Comparison of ENCODE assay signal across 21 cellular contexts in genomic region chr13:51326782-51327181, GRCh38. TPM values are rescaled to one million over a fixed set of nuclear protein-coding genes. Genes with fewer than 3 reads are reported as not detected.
DNase-seq lines count a peak whose midpoint lies in the region; ATAC-seq and TF ChIP-seq lines count a peak whose summit lies in the region.
"Had no signal": no experiment of that assay in that cellular context is flagged by ENCODE, and none has a peak within 500 bp of the region (broad histone marks: within the 10 kb centered on the region; RNA-seq: fewer than 3 reads in every experiment).

No MANE protein-coding gene starts in this region.

- H3K4me3 ChIP-seq in HEK293 (ENCODE audit: low read depth, low read length) = no peak overlapping the region
- H3K4me3 ChIP-seq: GM12878, GM23338 had no signal

- H3K4me3 Mint-ChIP-seq in progenitor cell of endocrine pancreas (ENCODE audit: low read depth) = no peak overlapping the region
- H3K4me3 Mint-ChIP-seq in activated T-helper 1 cell treated with anti-CD3 and anti-CD28 coated beads, Interleukin-12 subunit alpha, Interleukin-12 subunit beta, Interleukin-2, Interleukin-4 antibody, amounts not matched to agents 30 ng/mL and 10 ng/mL and 1 ng/mL, durations not matched to agents 14 hours and 24 hours and 36 hours = no peak overlapping the region
- H3K4me3 Mint-ChIP-seq in stimulated activated naive B cell treated with anti-CD40 and anti-IgM and Interleukin-4, amounts not matched to agents 10 μg/mL and 1 μg/mL and 100 μg/mL, for 72 hours = no peak overlapping the region
- H3K4me3 Mint-ChIP-seq: CD4-positive, CD25-positive, alpha-beta regulatory T cell; CD8-positive, alpha-beta T cell; GM23338; H9; HFFc6 had no signal

- H3K9me3 Mint-ChIP-seq in progenitor cell of endocrine pancreas (ENCODE audit: low read depth) = no peaks in the 10 kb centered on the region
- H3K9me3 Mint-ChIP-seq in activated T-helper 1 cell treated with anti-CD3 and anti-CD28 coated beads, Interleukin-12 subunit alpha, Interleukin-12 subunit beta, Interleukin-2, Interleukin-4 antibody, amounts not matched to agents 30 ng/mL and 10 ng/mL and 1 ng/mL, durations not matched to agents 14 hours and 24 hours and 36 hours = no peaks in the 10 kb centered on the region
- H3K9me3 Mint-ChIP-seq in stimulated activated naive B cell treated with anti-CD40 and anti-IgM and Interleukin-4, amounts not matched to agents 10 μg/mL and 1 μg/mL and 100 μg/mL, for 72 hours = no peaks in the 10 kb centered on the region
- H3K9me3 Mint-ChIP-seq: CD4-positive, CD25-positive, alpha-beta regulatory T cell; CD8-positive, alpha-beta T cell; GM23338; H9; HFFc6 had no signal

- H3K9me3 ChIP-seq in HEK293 (ENCODE audit: control insufficient read depth, insufficient read depth, low read depth, low read length) = no peaks in the 10 kb centered on the region
- H3K9me3 ChIP-seq: Caco-2 had no signal

- no peaks in the 10 kb centered on the region for H3K36me3 ChIP-seq in HEK293 (ENCODE audit: control insufficient read depth in 2 of 2, insufficient read depth in 1 of 2, low read length in 2 of 2)

- CTCF ChIA-PET in HEK293 (lab: Yijun Ruan, JAX) = no interaction called here

- H3K27me3 Mint-ChIP-seq in progenitor cell of endocrine pancreas = peaks cover 4% of the 10 kb centered on the region
- H3K27me3 Mint-ChIP-seq in activated T-helper 1 cell treated with anti-CD3 and anti-CD28 coated beads, Interleukin-12 subunit alpha, Interleukin-12 subunit beta, Interleukin-2, Interleukin-4 antibody, amounts not matched to agents 30 ng/mL and 10 ng/mL and 1 ng/mL, durations not matched to agents 14 hours and 24 hours and 36 hours (ENCODE audit: insufficient read depth) = no peaks in the 10 kb centered on the region
- H3K27me3 Mint-ChIP-seq in stimulated activated naive B cell treated with anti-CD40 and anti-IgM and Interleukin-4, amounts not matched to agents 10 μg/mL and 1 μg/mL and 100 μg/mL, for 72 hours = peaks cover 3 to 6% of the 10 kb centered on the region in 2 donors
- H3K27me3 Mint-ChIP-seq: CD4-positive, CD25-positive, alpha-beta regulatory T cell had no signal

- no peaks in the 10 kb centered on the region for H3K4me1 Mint-ChIP-seq in progenitor cell of endocrine pancreas (ENCODE audit: low read depth)
- peaks cover 14% of the 10 kb centered on the region for H3K4me1 Mint-ChIP-seq in activated T-helper 1 cell treated with anti-CD3 and anti-CD28 coated beads, Interleukin-12 subunit alpha, Interleukin-12 subunit beta, Interleukin-2, Interleukin-4 antibody, amounts not matched to agents 30 ng/mL and 10 ng/mL and 1 ng/mL, durations not matched to agents 14 hours and 24 hours and 36 hours (ENCODE audit: low read depth)
- peaks cover 15 to 21% of the 10 kb centered on the region in 2 donors for H3K4me1 Mint-ChIP-seq in stimulated activated naive B cell treated with anti-CD40 and anti-IgM and Interleukin-4, amounts not matched to agents 10 μg/mL and 1 μg/mL and 100 μg/mL, for 72 hours

- H3K27ac ChIP-seq in HEK293 (ENCODE audit: extremely low read depth, low read depth, low read length) = no peak overlapping the region

- peak; percentile 8 for DNase-seq in RKO (ENCODE audit: low spot score)
- DNase-seq in fibroblast of peridontal ligament (ENCODE audit: extremely low read depth) = peak; percentile 14
- DNase-seq in progenitor cell of endocrine pancreas (ENCODE audit: low spot score, unreplicated experiment) = no peak
- DNase-seq in activated T-helper 1 cell treated with anti-CD3 and anti-CD28 coated beads, Interleukin-12 subunit alpha, Interleukin-12 subunit beta, Interleukin-2, Interleukin-4 antibody, amounts not matched to agents 30 ng/mL and 10 ng/mL and 1 ng/mL, durations not matched to agents 14 hours and 24 hours and 36 hours (ENCODE audit: low spot score) = no peak
- no peak for DNase-seq in stimulated activated naive B cell treated with anti-CD40 and anti-IgM and Interleukin-4, amounts not matched to agents 10 μg/mL and 1 μg/mL and 100 μg/mL, for 72 hours
- DNase-seq: C1 segment of cervical spinal cord; Caco-2; CD4-positive, CD25-positive, alpha-beta regulatory T cell; CD8-positive, alpha-beta T cell; DMS153; EL; GDM1; H9; HFFc6 had no signal

- TF ChIP-seq CTCF in HEK293 (tag by site-specific recombination; IDR thresholded peaks at IDR 0.05) (no peak), progenitor cell of endocrine pancreas (IDR thresholded peaks at IDR 0.05; ENCODE audit: unreplicated experiment) (no peak)

- no peak overlapping the region for H3K27ac Mint-ChIP-seq in progenitor cell of endocrine pancreas
- H3K27ac Mint-ChIP-seq in activated T-helper 1 cell treated with anti-CD3 and anti-CD28 coated beads, Interleukin-12 subunit alpha, Interleukin-12 subunit beta, Interleukin-2, Interleukin-4 antibody, amounts not matched to agents 30 ng/mL and 10 ng/mL and 1 ng/mL, durations not matched to agents 14 hours and 24 hours and 36 hours = no peak overlapping the region
- H3K27ac Mint-ChIP-seq in stimulated activated naive B cell treated with anti-CD40 and anti-IgM and Interleukin-4, amounts not matched to agents 10 μg/mL and 1 μg/mL and 100 μg/mL, for 72 hours = no peak overlapping the region
- H3K27ac Mint-ChIP-seq: CD8-positive, alpha-beta T cell; GM23338; HFFc6 had no signal

- no peak for ATAC-seq in stimulated activated naive B cell treated with anti-CD40 and anti-IgM and Interleukin-4, amounts not matched to agents 10 μg/mL and 1 μg/mL and 100 μg/mL, for 72 hours (replicated peaks)
- ATAC-seq: CD8-positive, alpha-beta T cell; GM12878; GM23338; HCT116 had no signal

- H3K4me1 ChIP-seq in HEK293 (ENCODE audit: control insufficient read depth, insufficient read depth, low read length) = no peaks in the 10 kb centered on the region
- H3K4me1 ChIP-seq: Caco-2 had no signal

- no peaks in the 10 kb centered on the region for H3K36me3 Mint-ChIP-seq in progenitor cell of endocrine pancreas (ENCODE audit: insufficient read depth)
- H3K36me3 Mint-ChIP-seq in activated T-helper 1 cell treated with anti-CD3 and anti-CD28 coated beads, Interleukin-12 subunit alpha, Interleukin-12 subunit beta, Interleukin-2, Interleukin-4 antibody, amounts not matched to agents 30 ng/mL and 10 ng/mL and 1 ng/mL, durations not matched to agents 14 hours and 24 hours and 36 hours (ENCODE audit: low read depth) = no peaks in the 10 kb centered on the region
- peaks cover 0 to 2% of the 10 kb centered on the region in 2 donors for H3K36me3 Mint-ChIP-seq in stimulated activated naive B cell treated with anti-CD40 and anti-IgM and Interleukin-4, amounts not matched to agents 10 μg/mL and 1 μg/mL and 100 μg/mL, for 72 hours
- H3K36me3 Mint-ChIP-seq: CD4-positive, CD25-positive, alpha-beta regulatory T cell; CD8-positive, alpha-beta T cell had no signal

- intact Hi-C loops in activated T-helper 1 cell treated with anti-CD3 and anti-CD28 coated beads, Interleukin-12 subunit alpha, Interleukin-12 subunit beta, Interleukin-2, Interleukin-4 antibody, amounts not matched to agents 30 ng/mL and 10 ng/mL and 1 ng/mL, durations not matched to agents 14 hours and 24 hours and 36 hours (cut with micrococcal nuclease) = no loop called here

- POLR2A ChIA-PET in HEK293 (lab: Yijun Ruan, JAX) = no interaction called here

TF ChIP-seq in HEK293, 187 proteins besides CTCF, POLR2A, EP300 and RAD21 (continues in another document):
- TF ChIP-seq SP7 (tag by site-specific recombination; IDR thresholded peaks at IDR 0.05) (no peak), ZNF114 (tag by site-specific recombination; IDR thresholded peaks at IDR 0.05) (no peak), ZNF629 (tag by site-specific recombination; IDR thresholded peaks at IDR 0.05) (peak; percentile 86), ZNF37A (tag by site-specific recombination; IDR thresholded peaks at IDR 0.05) (no peak), ZNF658 (tag by site-specific recombination; IDR thresholded peaks at IDR 0.05) (no peak), WT1 (tag by site-specific recombination; IDR thresholded peaks at IDR 0.05) (no peak), PATZ1 (tag by site-specific recombination; IDR thresholded peaks at IDR 0.05) (no peak)

RNA-seq across cellular contexts. Expression of gene SERPINE3, which starts 12.7 kb away (rescaled TPM):
- total RNA-seq in progenitor cell of endocrine pancreas = not detected in 2 replicates
- total RNA-seq in activated T-helper 1 cell treated with anti-CD3 and anti-CD28 coated beads, Interleukin-12 subunit alpha, Interleukin-12 subunit beta, Interleukin-2, Interleukin-4 antibody, amounts not matched to agents 30 ng/mL and 10 ng/mL and 1 ng/mL, durations not matched to agents 14 hours and 24 hours and 36 hours = not detected in 2 replicates
- total RNA-seq: A172; A673; Caco-2; CD4-positive, CD25-positive, alpha-beta regulatory T cell; CD8-positive, alpha-beta T cell; GM12878; H4; H9; HFFc6 had no signal

Comparison
In these comparisons a context has a peak if more than half of its experiments do, and no peak if none do; other contexts are left out.
1. DNase-seq: peak in RKO (single experiment) and fibroblast of peridontal ligament (single experiment); none in progenitor cell of endocrine pancreas (single experiment), activated T-helper 1 cell treated with anti-CD3 and anti-CD28 coated beads, Interleukin-12 subunit alpha, Interleukin-12 subunit beta, Interleukin-2, Interleukin-4 antibody, amounts not matched to agents 30 ng/mL and 10 ng/mL and 1 ng/mL, durations not matched to agents 14 hours and 24 hours and 36 hours (single experiment) and stimulated activated naive B cell treated with anti-CD40 and anti-IgM and Interleukin-4, amounts not matched to agents 10 μg/mL and 1 μg/mL and 100 μg/mL, for 72 hours (single experiment).